In genomic region chr20:50412499-50412898, GRCh38 we compare ENCODE assay signal across 13 cellular contexts.
"Had no signal": no experiment of that assay in that cellular context is flagged by ENCODE, and none has a peak within 500 bp of the region (broad histone marks: within the 10 kb centered on the region; RNA-seq: fewer than 3 reads in every experiment).

No MANE protein-coding gene starts in this region.

- DNase-seq: activated CD4-positive, alpha-beta memory T cell treated with anti-CD3 and anti-CD28 coated beads, Interleukin-2, amount 10 ng/mL, durations not matched to agents 7 days and 5 days; activated gamma-delta T cell; activated T-cell treated with anti-CD3 and anti-CD28 coated beads, Interleukin-2, amount 50 U/mL, for 48 hours; dorsolateral prefrontal cortex; esophagus squamous epithelium; head of caudate nucleus; retina; substantia nigra; SW 1271 had no signal

- H3K27me3 ChIP-seq: dorsolateral prefrontal cortex, esophagus squamous epithelium, pancreas had no signal

- H3K27ac Mint-ChIP-seq: activated CD4-positive, alpha-beta memory T cell treated with anti-CD3 and anti-CD28 coated beads, Interleukin-2, amount 10 ng/mL, durations not matched to agents 7 days and 5 days; activated naive CD8-positive, alpha-beta T cell; stimulated activated memory B cell treated with anti-CD40 and anti-IgM and Interleukin-4, amounts not matched to agents 10 μg/mL and 1 μg/mL and 100 μg/mL, for 72 hours had no signal

- H3K4me3 Mint-ChIP-seq: activated CD4-positive, alpha-beta memory T cell treated with anti-CD3 and anti-CD28 coated beads, Interleukin-2, amount 10 ng/mL, durations not matched to agents 7 days and 5 days; activated naive CD8-positive, alpha-beta T cell; stimulated activated memory B cell treated with anti-CD40 and anti-IgM and Interleukin-4, amounts not matched to agents 10 μg/mL and 1 μg/mL and 100 μg/mL, for 72 hours had no signal

- H3K27ac ChIP-seq: pancreas had no signal

- H3K4me1 Mint-ChIP-seq: activated CD4-positive, alpha-beta memory T cell treated with anti-CD3 and anti-CD28 coated beads, Interleukin-2, amount 10 ng/mL, durations not matched to agents 7 days and 5 days; stimulated activated memory B cell treated with anti-CD40 and anti-IgM and Interleukin-4, amounts not matched to agents 10 μg/mL and 1 μg/mL and 100 μg/mL, for 72 hours had no signal

- H3K36me3 ChIP-seq: esophagus squamous epithelium, pancreas had no signal

- H3K9me3 ChIP-seq: esophagus squamous epithelium, pancreas had no signal

- H3K36me3 Mint-ChIP-seq: activated naive CD8-positive, alpha-beta T cell; stimulated activated memory B cell treated with anti-CD40 and anti-IgM and Interleukin-4, amounts not matched to agents 10 μg/mL and 1 μg/mL and 100 μg/mL, for 72 hours had no signal

- ATAC-seq: activated CD4-positive, CD25-positive, alpha-beta regulatory T cell treated with anti-CD3 and anti-CD28 coated beads, Interleukin-2, amount 50 U/mL, for 24 hours; pancreas; stimulated activated memory B cell treated with anti-CD40 and anti-IgM and Interleukin-4, amounts not matched to agents 10 μg/mL and 1 μg/mL and 100 μg/mL, for 72 hours had no signal

- H3K9me3 Mint-ChIP-seq: activated CD4-positive, alpha-beta memory T cell treated with anti-CD3 and anti-CD28 coated beads, Interleukin-2, amount 10 ng/mL, durations not matched to agents 7 days and 5 days had no signal

- H3K4me3 ChIP-seq: dorsolateral prefrontal cortex, esophagus squamous epithelium, pancreas had no signal
